In genomic region chr3:72041531-72041930, GRCh38 we compare ENCODE assay signal across 9 cellular contexts.
DNase-seq lines count a peak whose midpoint lies in the region; ATAC-seq lines count a peak whose summit lies in the region.
"Had no signal": no experiment of that assay in that cellular context is flagged by ENCODE, and none has a peak within 500 bp of the region (broad histone marks: within the 10 kb centered on the region; RNA-seq: fewer than 3 reads in every experiment).

No MANE protein-coding gene starts in this region.

- H3K27me3 Mint-ChIP-seq in activated naive CD8-positive, alpha-beta T cell treated with anti-CD3 and anti-CD28 coated beads, Interleukin-2, amount 50 U/mL, for 24 hours, result peaks cover 22% of the 10 kb centered on the region
- peaks cover 8% of the 10 kb centered on the region for H3K27me3 Mint-ChIP-seq in activated naive CD4-positive, alpha-beta T cell treated with anti-CD3 and anti-CD28 coated beads, Interleukin-2, amount 10 ng/mL, durations not matched to agents 7 days and 5 days

- peaks cover 4% of the 10 kb centered on the region for H3K9me3 Mint-ChIP-seq in activated naive CD8-positive, alpha-beta T cell treated with anti-CD3 and anti-CD28 coated beads, Interleukin-2, amount 50 U/mL, for 24 hours
- peaks cover 5% of the 10 kb centered on the region for H3K9me3 Mint-ChIP-seq in activated naive CD4-positive, alpha-beta T cell treated with anti-CD3 and anti-CD28 coated beads, Interleukin-2, amount 10 ng/mL, durations not matched to agents 7 days and 5 days

- peak; percentile 12 for DNase-seq in NCI-H1694 treated with DMSO at 0.1 percent for 48 hours (lab: John Stamatoyannopoulos, UW)
- DNase-seq in NCI-H1694 (lab: John Stamatoyannopoulos, UW), result no peak
- DNase-seq in anterior cingulate cortex (lab: John Stamatoyannopoulos, UW), result peak in 51 of 58 donors; percentile 4 to 86 (median 50)
- peak; percentile 75 for DNase-seq in medulla oblongata (ENCODE audit: extremely low spot score)
- peak; percentile 28 for DNase-seq in stromal cell of bone marrow (ENCODE audit: low read depth)
- no peak for DNase-seq in NCI-H1092 treated with DMSO at 0.1 percent for 48 hours (lab: John Stamatoyannopoulos, UW)
- DNase-seq in activated naive CD8-positive, alpha-beta T cell treated with anti-CD3 and anti-CD28 coated beads, Interleukin-2, amount 50 U/mL, for 24 hours, result no peak
- DNase-seq in activated naive CD4-positive, alpha-beta T cell treated with anti-CD3 and anti-CD28 coated beads, Interleukin-2, amount 10 ng/mL, durations not matched to agents 7 days and 5 days, result no peak
- DNase-seq: activated CD8-positive, alpha-beta memory T cell treated with anti-CD3 and anti-CD28 coated beads, Interleukin-2, amount 50 U/mL, for 48 hours had no signal

- H3K4me1 Mint-ChIP-seq in activated naive CD8-positive, alpha-beta T cell treated with anti-CD3 and anti-CD28 coated beads, Interleukin-2, amount 50 U/mL, for 24 hours, result no peaks in the 10 kb centered on the region
- no peaks in the 10 kb centered on the region for H3K4me1 Mint-ChIP-seq in activated naive CD4-positive, alpha-beta T cell treated with anti-CD3 and anti-CD28 coated beads, Interleukin-2, amount 10 ng/mL, durations not matched to agents 7 days and 5 days

- CTCF ChIA-PET in activated naive CD4-positive, alpha-beta T cell treated with anti-CD3 and anti-CD28 coated beads, Interleukin-2, amount 10 ng/mL, durations not matched to agents 7 days and 5 days (lab: Charles Lee), result no interaction called here

- no peak overlapping the region for H3K27ac Mint-ChIP-seq in activated naive CD8-positive, alpha-beta T cell treated with anti-CD3 and anti-CD28 coated beads, Interleukin-2, amount 50 U/mL, for 24 hours
- H3K27ac Mint-ChIP-seq in activated naive CD4-positive, alpha-beta T cell treated with anti-CD3 and anti-CD28 coated beads, Interleukin-2, amount 10 ng/mL, durations not matched to agents 7 days and 5 days, result no peak overlapping the region

- H3K4me3 Mint-ChIP-seq in activated naive CD8-positive, alpha-beta T cell treated with anti-CD3 and anti-CD28 coated beads, Interleukin-2, amount 50 U/mL, for 24 hours, result no peak overlapping the region
- no peak overlapping the region for H3K4me3 Mint-ChIP-seq in activated naive CD4-positive, alpha-beta T cell treated with anti-CD3 and anti-CD28 coated beads, Interleukin-2, amount 10 ng/mL, durations not matched to agents 7 days and 5 days

- H3K36me3 Mint-ChIP-seq in activated naive CD8-positive, alpha-beta T cell treated with anti-CD3 and anti-CD28 coated beads, Interleukin-2, amount 50 U/mL, for 24 hours (ENCODE audit: low read depth), result no peaks in the 10 kb centered on the region
- no peaks in the 10 kb centered on the region for H3K36me3 Mint-ChIP-seq in activated naive CD4-positive, alpha-beta T cell treated with anti-CD3 and anti-CD28 coated beads, Interleukin-2, amount 10 ng/mL, durations not matched to agents 7 days and 5 days

- no peak for ATAC-seq in activated naive CD8-positive, alpha-beta T cell treated with anti-CD3 and anti-CD28 coated beads, Interleukin-2, amount 50 U/mL, for 24 hours

Comparison
In these comparisons a context has a peak if more than half of its experiments do, and no peak if none do; other contexts are left out.
1. DNase-seq: peak in NCI-H1694 treated with DMSO at 0.1 percent for 48 hours (single experiment), anterior cingulate cortex (51 of 58), medulla oblongata (single experiment) and stromal cell of bone marrow (single experiment); none in NCI-H1694 (single experiment), NCI-H1092 treated with DMSO at 0.1 percent for 48 hours (single experiment), activated naive CD8-positive, alpha-beta T cell treated with anti-CD3 and anti-CD28 coated beads, Interleukin-2, amount 50 U/mL, for 24 hours (single experiment) and activated naive CD4-positive, alpha-beta T cell treated with anti-CD3 and anti-CD28 coated beads, Interleukin-2, amount 10 ng/mL, durations not matched to agents 7 days and 5 days (single experiment).